Comparison of ENCODE assay signal across 28 cellular contexts in genomic region chr1:57850572-57850971, GRCh38.
DNase-seq lines count a peak whose midpoint lies in the region; ATAC-seq, FAIRE-seq and TF ChIP-seq lines count a peak whose summit lies in the region.
"Had no signal": no experiment of that assay in that cellular context is flagged by ENCODE, and none has a peak within 500 bp of the region (broad histone marks: within the 10 kb centered on the region; RNA-seq: fewer than 3 reads in every experiment).

No MANE protein-coding gene starts in this region.

- H2AFZ ChIP-seq in SK-N-SH (ENCODE audit: low read depth) (no peak overlapping the region), astrocyte (ENCODE audit: low read depth, low read length) (no peak overlapping the region)

- peaks cover 6% of the 10 kb centered on the region for H3K4me1 Mint-ChIP-seq in astrocyte (ENCODE audit: low read depth, unreplicated experiment)
- H3K4me1 Mint-ChIP-seq: CD14-positive monocyte; CD4-positive, alpha-beta memory T cell; CD4-positive, CD25-positive, alpha-beta regulatory T cell; CD8-positive, alpha-beta memory T cell had no signal

- no peaks in the 10 kb centered on the region for H3K36me3 Mint-ChIP-seq in astrocyte (ENCODE audit: low read depth, unreplicated experiment)
- H3K36me3 Mint-ChIP-seq: CD14-positive monocyte; CD4-positive, alpha-beta memory T cell; CD4-positive, CD25-positive, alpha-beta regulatory T cell had no signal

- POLR2A ChIA-PET in SK-N-SH (lab: Yijun Ruan, JAX): no interaction called here

- WGBS in SK-N-SH (ENCODE audit: low lambda C conversion rate): 56% methylated on average over 5 of the region's 5 CpGs
- 81 to 93% methylated on average over 5 of the region's 5 CpGs for WGBS in pancreas, 2 donors

- H3K4me3 Mint-ChIP-seq in astrocyte (ENCODE audit: unreplicated experiment): no peak overlapping the region
- H3K4me3 Mint-ChIP-seq: CD14-positive monocyte; CD4-positive, alpha-beta memory T cell; CD4-positive, CD25-positive, alpha-beta regulatory T cell; CD8-positive, alpha-beta memory T cell had no signal

- H3K4me1 ChIP-seq in SK-N-SH (ENCODE audit: control insufficient read depth in 1 of 2, insufficient read depth in 2 of 2, low read depth in 1 of 2, low read length in 1 of 2): peaks cover 0 to 7% of the 10 kb centered on the region in 2 experiments; a peak in 2 of 4 replicates
- peaks cover 9% of the 10 kb centered on the region for H3K4me1 ChIP-seq in astrocyte (ENCODE audit: insufficient read depth, low read length)
- no peaks in the 10 kb centered on the region for H3K4me1 ChIP-seq in pancreas
- H3K4me1 ChIP-seq: BE2C, BLaER1 had no signal

- no peaks in the 10 kb centered on the region for H3K9me3 Mint-ChIP-seq in astrocyte (ENCODE audit: unreplicated experiment)
- H3K9me3 Mint-ChIP-seq: CD8-positive, alpha-beta memory T cell had no signal

- CTCF ChIA-PET in SK-N-SH (lab: Yijun Ruan, JAX): interaction anchor here (1.0 kb wide), 1 partner anchor 17 kb away, joined by 3 read pairs; no protein-coding TSS in a partner anchor

- H4K20me1 ChIP-seq in SK-N-SH (ENCODE audit: insufficient read depth) (no peaks in the 10 kb centered on the region), astrocyte (ENCODE audit: insufficient read depth, low read length) (no peaks in the 10 kb centered on the region)
- H4K20me1 ChIP-seq: BLaER1 had no signal

- H3K4me2 ChIP-seq in SK-N-SH: no peak overlapping the region
- H3K4me2 ChIP-seq in astrocyte (ENCODE audit: low read length): no peak overlapping the region
- H3K4me2 ChIP-seq: BLaER1 had no signal

- H3K27me3 ChIP-seq in SK-N-SH (ENCODE audit: insufficient read depth): no peaks in the 10 kb centered on the region
- no peaks in the 10 kb centered on the region for H3K27me3 ChIP-seq in astrocyte (ENCODE audit: insufficient read depth, low read length)
- H3K27me3 ChIP-seq in pancreas: no peaks in the 10 kb centered on the region
- H3K27me3 ChIP-seq: BE2C, BLaER1 had no signal

- DNase-seq in RPMI7951 (ENCODE audit: low read depth) (peak; percentile 3), SK-N-SH (no peak), astrocyte (ENCODE audit: low read depth) (peak; percentile 43), left kidney (ENCODE audit: low read depth, low spot score) (peak; percentile 24), pancreas (no peak), OCI-M2 (lab: John Stamatoyannopoulos, UW; ENCODE audit: unreplicated experiment) (no peak), NCI-H2171 (lab: John Stamatoyannopoulos, UW) (no peak)
- DNase-seq: 8988T; ACHN; BE2C; C1 segment of cervical spinal cord; CD4-positive, alpha-beta memory T cell; CD4-positive, CD25-positive, alpha-beta regulatory T cell; CD8-positive, alpha-beta memory T cell; COR-L47; DMS 273 treated with DMSO at 0.1 percent for 48 hours; DMS153; DMS79; DND-41; EL; GDM1 had no signal

- H3K9ac ChIP-seq in SK-N-SH (no peak overlapping the region), astrocyte (ENCODE audit: low read length) (no peak overlapping the region)
- H3K9ac ChIP-seq: BLaER1 had no signal

- H3K4me3 ChIP-seq in SK-N-SH (ENCODE audit: low read depth in 2 of 2, low read length in 1 of 2) (no peak overlapping the region), astrocyte (ENCODE audit: insufficient read depth, low read depth, low read length) (no peak overlapping the region), pancreas (no peak overlapping the region)
- H3K4me3 ChIP-seq: BLaER1, GM12878 had no signal

- H3K9me3 ChIP-seq in SK-N-SH: no peaks in the 10 kb centered on the region
- H3K9me3 ChIP-seq in astrocyte (ENCODE audit: insufficient read depth, low read depth, low read length): no peaks in the 10 kb centered on the region
- H3K9me3 ChIP-seq in pancreas: no peaks in the 10 kb centered on the region
- H3K9me3 ChIP-seq: BE2C had no signal

- H3K79me2 ChIP-seq in SK-N-SH (ENCODE audit: insufficient read depth) (no peaks in the 10 kb centered on the region), astrocyte (ENCODE audit: insufficient read depth, low read length) (no peaks in the 10 kb centered on the region)

- intact Hi-C loops in pancreas (cut with DNase I): no loop called here

- FAIRE-seq in astrocyte (lab: Jason Lieb, UNC) (no peak), pancreas (lab: Jason Lieb, UNC) (no peak)
- FAIRE-seq: A204.1, GM12878, GM12892, GM18507 had no signal

- H3K36me3 ChIP-seq in SK-N-SH (replicated peaks in 1 of 2; ENCODE audit: control insufficient read depth in 1 of 2, insufficient read depth in 2 of 2, low read length in 1 of 2) (no peaks in the 10 kb centered on the region), astrocyte (ENCODE audit: insufficient read depth, low read length) (no peaks in the 10 kb centered on the region), pancreas (no peaks in the 10 kb centered on the region)
- H3K36me3 ChIP-seq: BE2C, BLaER1 had no signal

- ATAC-seq in pancreas (no peak), HG03571 (IDR thresholded peaks at IDR 0.05; ENCODE audit: unreplicated experiment) (no peak)
- ATAC-seq: GM12878 had no signal

- peak in 1 of 2 experiments; percentile 43; a peak in 1 of 4 replicates for TF ChIP-seq EP300 in SK-N-SH (IDR thresholded peaks at IDR 0.05; ENCODE audit: borderline replicate concordance in 1 of 2, low read depth in 1 of 2, low read length in 1 of 2)

- peaks cover 4% of the 10 kb centered on the region for H3F3A ChIP-seq in SK-N-SH (replicated peaks; ENCODE audit: insufficient read depth)

- no peak for TF ChIP-seq RAD21 in SK-N-SH (IDR thresholded peaks at IDR 0.05; ENCODE audit: low read length)

- peak overlapping the region in 1 of 2 experiments; percentile 77; a peak in 1 of 4 replicates for H3K27ac ChIP-seq in SK-N-SH (ENCODE audit: low read depth in 2 of 2, low read length in 1 of 2)
- no peak overlapping the region for H3K27ac ChIP-seq in astrocyte (ENCODE audit: low read depth, low read length)
- H3K27ac ChIP-seq in pancreas: no peak overlapping the region
- H3K27ac ChIP-seq: BLaER1 had no signal

- TF ChIP-seq CTCF in SK-N-SH (IDR thresholded peaks at IDR 0.05) (no peak), astrocyte (IDR thresholded peaks at IDR 0.05; ENCODE audit: insufficient read depth, low read depth, low read length) (no peak), pancreas (IDR thresholded peaks at IDR 0.05) (no peak)

- H3K27me3 Mint-ChIP-seq in astrocyte (ENCODE audit: low read depth, unreplicated experiment): peaks cover 7% of the 10 kb centered on the region
- H3K27me3 Mint-ChIP-seq: CD4-positive, alpha-beta memory T cell; CD4-positive, CD25-positive, alpha-beta regulatory T cell had no signal

- H3K27ac Mint-ChIP-seq in astrocyte (ENCODE audit: unreplicated experiment): no peak overlapping the region
- H3K27ac Mint-ChIP-seq: CD4-positive, alpha-beta memory T cell; CD4-positive, CD25-positive, alpha-beta regulatory T cell; CD8-positive, alpha-beta memory T cell had no signal

- H3K9me2 ChIP-seq in SK-N-SH: no peaks in the 10 kb centered on the region

TF ChIP-seq in SK-N-SH, 30 proteins besides CTCF, POLR2A, EP300 and RAD21:
- TF ChIP-seq JUND (IDR thresholded peaks at IDR 0.05) (0 out of 2 replicates have a peak, but pooled peaks have one; percentile 16), EZH2phosphoT487 (IDR thresholded peaks at IDR 0.05; ENCODE audit: borderline replicate concordance, low read depth) (no peak), NFIC (IDR thresholded peaks at IDR 0.05; ENCODE audit: borderline replicate concordance) (peak; percentile 17; the same call in 1 of the 2 replicates), TAF1 (IDR thresholded peaks at IDR 0.05; ENCODE audit: borderline replicate concordance, low read depth, low read length) (no peak), PBX3 (IDR thresholded peaks at IDR 0.05) (peak; percentile 53; the same call in 1 of the 2 replicates), TCF12 (IDR thresholded peaks at IDR 0.05) (peak; percentile 70)

Comparison
In these comparisons a context has a peak if more than half of its experiments do, and no peak if none do; other contexts are left out.
1. DNase-seq: peak in RPMI7951 (single experiment), astrocyte (single experiment) and left kidney (single experiment); none in SK-N-SH (single experiment), pancreas (0 of 6), OCI-M2 (single experiment) and NCI-H2171 (single experiment).